In the genomic region with DNA sequence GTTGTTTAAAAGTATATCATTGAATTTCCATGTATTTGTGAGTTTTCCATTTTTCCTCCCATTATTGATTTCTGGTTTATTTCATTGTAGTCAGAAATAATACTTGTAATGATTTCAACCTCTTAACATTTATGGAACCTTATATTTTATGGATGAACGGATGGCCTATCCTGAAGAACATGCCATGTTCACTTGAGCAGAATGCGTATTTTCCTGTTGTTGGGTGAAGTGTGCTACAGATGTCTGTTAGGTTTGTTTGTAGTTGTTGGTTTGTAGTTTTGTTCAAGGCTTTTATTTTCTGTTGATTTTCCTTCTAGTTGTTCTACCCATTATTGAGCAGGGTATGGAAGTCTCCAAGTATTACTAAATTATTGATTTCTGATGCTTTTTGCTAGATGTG, we compare ENCODE assay signal across 35 cellular contexts.
"Had no signal": no experiment of that assay in that cellular context is flagged by ENCODE, and none has a peak within 500 bp of the region (broad histone marks: within the 10 kb centered on the region; RNA-seq: fewer than 3 reads in every experiment).

No MANE protein-coding gene starts in this region.

- DNase-seq: Kasumi-1, MG63, MM.1S, MV-4-11, NCI-H1048, NCI-H1092, NCI-H1092 treated with DMSO at 0.1 percent for 48 hours, NCI-H1105, NCI-H1105 treated with DMSO at 0.1 percent for 48 hours, NCI-H1417, NCI-H1417 treated with DMSO at 0.1 percent for 48 hours, NCI-H1436, NCI-H1436 treated with DMSO at 0.1 percent for 48 hours, NCI-H146, NCI-H1694, NCI-H1694 treated with DMSO at 0.1 percent for 48 hours, NCI-H187, NCI-H187 treated with DMSO at 0.1 percent for 48 hours, NCI-H1930, NCI-H2029, NCI-H2029 treated with DMSO at 0.1 percent for 48 hours, NCI-H2081, NCI-H2081 treated with DMSO at 0.1 percent for 48 hours, NCI-H2107, NCI-H2171, NCI-H2171 treated with DMSO at 0.1 percent for 48 hours, NCI-H2227 treated with DMSO at 0.1 percent for 48 hours, NCI-H226, NCI-H345, NCI-H446, NCI-H446 treated with DMSO at 0.1 percent for 48 hours, NCI-H510A, NCI-H510A treated with DMSO at 0.1 percent for 48 hours, NCI-H524, NCI-H524 treated with DMSO at 0.1 percent for 48 hours had no signal

- H3K27me3 ChIP-seq: MG63 had no signal

- H3K4me3 ChIP-seq: MG63 had no signal
